ENCODE assay signal across 23 cellular contexts in genomic region chr9:107671588-107671987, GRCh38.
DNase-seq lines count a peak whose midpoint lies in the region; ATAC-seq, FAIRE-seq and TF ChIP-seq lines count a peak whose summit lies in the region.
"Had no signal": no experiment of that assay in that cellular context is flagged by ENCODE, and none has a peak within 500 bp of the region (broad histone marks: within the 10 kb centered on the region; RNA-seq: fewer than 3 reads in every experiment).

No MANE protein-coding gene starts in this region.

- ATAC-seq in HepG2, result no peak
- no peak for ATAC-seq in right lobe of liver
- ATAC-seq in IMR-90 (ENCODE audit: low read depth), result no peak
- ATAC-seq in GM21526 (IDR thresholded peaks at IDR 0.05; ENCODE audit: low FRiP score, unreplicated experiment), result no peak
- ATAC-seq: CD8-positive, alpha-beta T cell had no signal

- dilution Hi-C loops in IMR-90 (cut with HindIII; ENCODE audit: low sequenced_read_pairs, unreplicated experiment), result no loop called here

- no peaks in the 10 kb centered on the region for H4K20me1 ChIP-seq in HepG2 (ENCODE audit: insufficient read depth, low read length)
- no peaks in the 10 kb centered on the region for H4K20me1 ChIP-seq in IMR-90 (ENCODE audit: insufficient read depth, low read length)
- H4K20me1 ChIP-seq: BLaER1 treated with 17β-estradiol and CSF1 and Interleukin-3, amounts not matched to agents 10 nM and 100 nM had no signal

- peaks cover 55% of the 10 kb centered on the region for H3K4me1 Mint-ChIP-seq in dendritic cell treated with granulocyte-macrophage colony-stimulating factor and Interleukin-4, amounts not matched to agents 40 ng/mL and 50 ng/mL, for 4 days (ENCODE audit: low read depth)
- H3K4me1 Mint-ChIP-seq in activated naive CD4-positive, alpha-beta T cell treated with anti-CD3 and anti-CD28 coated beads, Interleukin-2, amount 10 ng/mL, durations not matched to agents 7 days and 5 days, result no peaks in the 10 kb centered on the region

- FAIRE-seq in HepG2 (lab: Jason Lieb, UNC) (no peak), urothelium cell line (lab: Jason Lieb, UNC) (no peak)
- FAIRE-seq: A204.1, D721Med, G401.6, GM12891, GM19239 had no signal

- no peak for TF ChIP-seq EP300 in HepG2 (IDR thresholded peaks at IDR 0.05; ENCODE audit: low read depth in 2 of 2, low read length in 2 of 2)
- no peak for TF ChIP-seq EP300 in HepG2 (CRISPR knock-in tag; IDR thresholded peaks at IDR 0.05; ENCODE audit: borderline replicate concordance)

- no peak overlapping the region for H3K4me3 ChIP-seq in HepG2 (replicated peaks in 1 of 3; ENCODE audit: insufficient read depth in 1 of 3, low read depth in 2 of 3, low read length in 3 of 3)
- H3K4me3 ChIP-seq in right lobe of liver, result no peak overlapping the region
- H3K4me3 ChIP-seq in IMR-90 (ENCODE audit: insufficient read depth, low read depth, low read length), result no peak overlapping the region
- H3K4me3 ChIP-seq: BLaER1 treated with 17β-estradiol and CSF1 and Interleukin-3, amounts not matched to agents 10 nM and 100 nM had no signal

- no peak overlapping the region for H2BK5ac ChIP-seq in IMR-90 (ENCODE audit: low read depth, low read length, poor library complexity, severe bottlenecking)

- H3K36me3 Mint-ChIP-seq in dendritic cell treated with granulocyte-macrophage colony-stimulating factor and Interleukin-4, amounts not matched to agents 40 ng/mL and 50 ng/mL, for 4 days (ENCODE audit: low read depth), result no peaks in the 10 kb centered on the region
- no peaks in the 10 kb centered on the region for H3K36me3 Mint-ChIP-seq in activated naive CD4-positive, alpha-beta T cell treated with anti-CD3 and anti-CD28 coated beads, Interleukin-2, amount 10 ng/mL, durations not matched to agents 7 days and 5 days
- H3K36me3 Mint-ChIP-seq: CD8-positive, alpha-beta T cell had no signal

- no peak overlapping the region for H2BK20ac ChIP-seq in IMR-90 (ENCODE audit: low read depth, low read length)

- H3K4ac ChIP-seq in IMR-90 (ENCODE audit: low read depth, low read length), result no peak overlapping the region

- no peaks in the 10 kb centered on the region for H3K27me3 Mint-ChIP-seq in dendritic cell treated with granulocyte-macrophage colony-stimulating factor and Interleukin-4, amounts not matched to agents 40 ng/mL and 50 ng/mL, for 4 days
- no peaks in the 10 kb centered on the region for H3K27me3 Mint-ChIP-seq in activated naive CD4-positive, alpha-beta T cell treated with anti-CD3 and anti-CD28 coated beads, Interleukin-2, amount 10 ng/mL, durations not matched to agents 7 days and 5 days

- H3K4me1 ChIP-seq in HepG2 (ENCODE audit: insufficient read depth, low read length), result no peaks in the 10 kb centered on the region
- no peaks in the 10 kb centered on the region for H3K4me1 ChIP-seq in right lobe of liver
- H3K4me1 ChIP-seq in IMR-90 (ENCODE audit: control insufficient read depth, insufficient read depth, low read length), result no peaks in the 10 kb centered on the region
- H3K4me1 ChIP-seq: Caco-2 had no signal

- H3K4me2 ChIP-seq in HepG2 (ENCODE audit: low read depth, low read length), result no peak overlapping the region
- H3K4me2 ChIP-seq in IMR-90 (ENCODE audit: low read depth, low read length), result no peak overlapping the region
- H3K4me2 ChIP-seq: BLaER1 treated with 17β-estradiol and CSF1 and Interleukin-3, amounts not matched to agents 10 nM and 100 nM had no signal

- H4K8ac ChIP-seq in IMR-90 (ENCODE audit: low read depth in 2 of 2, low read length in 2 of 2), result no peak overlapping the region

- CTCF ChIA-PET in HepG2 (lab: Yijun Ruan, JAX; ENCODE audit: low intra/inter-chr PET ratio, low total read pairs), result no interaction called here
- CTCF ChIA-PET in IMR-90 (lab: Yijun Ruan, JAX), result no interaction called here
- CTCF ChIA-PET in activated naive CD4-positive, alpha-beta T cell treated with anti-CD3 and anti-CD28 coated beads, Interleukin-2, amount 10 ng/mL, durations not matched to agents 7 days and 5 days (lab: Charles Lee), result no interaction called here

- POLR2A ChIA-PET in HepG2 (lab: Yijun Ruan, JAX), result no interaction called here
- POLR2A ChIA-PET in IMR-90 (lab: Charles Lee; ENCODE audit: unreplicated experiment), result no interaction called here

- H2AK9ac ChIP-seq in IMR-90 (replicated peaks; ENCODE audit: low read depth, low read length, poor library complexity), result no peak overlapping the region

- in situ Hi-C loops in HepG2 (cut with HindIII; ENCODE audit: extremely low pct_ligation_motif_present, low pct_unique_long_range_greater_than_20kb), result no loop called here
- in situ Hi-C loops in IMR-90 (cut with MboI; ENCODE audit: low sequenced_read_pairs), result no loop called here

- no peak overlapping the region for H3K56ac ChIP-seq in IMR-90 (ENCODE audit: extremely low read depth, insufficient read depth, low read length)

- BruUV-seq in HepG2 (replicated peaks; lab: Mats Ljungman, UMichigan) (no TSS peak), IMR-90 (replicated peaks; lab: Mats Ljungman, UMichigan) (no TSS peak)

- no peaks in the 10 kb centered on the region for H3K79me1 ChIP-seq in IMR-90 (ENCODE audit: low read depth in 1 of 2, low read length in 2 of 2)

- no peaks in the 10 kb centered on the region for H3K36me3 ChIP-seq in HepG2 (replicated peaks in 1 of 2; ENCODE audit: control insufficient read depth in 1 of 2, insufficient read depth in 2 of 2, low read length in 2 of 2)
- no peaks in the 10 kb centered on the region for H3K36me3 ChIP-seq in right lobe of liver
- no peaks in the 10 kb centered on the region for H3K36me3 ChIP-seq in IMR-90 (ENCODE audit: control insufficient read depth, insufficient read depth, low read length)
- H3K36me3 ChIP-seq: BLaER1 treated with 17β-estradiol and CSF1 and Interleukin-3, amounts not matched to agents 10 nM and 100 nM had no signal

- H3K14ac ChIP-seq in IMR-90 (replicated peaks; ENCODE audit: low read depth, low read length), result no peak overlapping the region

- 4% methylated on average over 1 of the region's 1 CpG for WGBS in HepG2 (ENCODE audit: low lambda C conversion rate)
- 80% methylated on average over 1 of the region's 1 CpG for WGBS in right lobe of liver (ENCODE audit: insufficient coverage, low coverage, low lambda C conversion rate, missing lambda C conversion rate)
- no CpG with 5 or more reads among the region's 1 CpG for WGBS in IMR-90 (ENCODE audit: extremely low coverage in 2 of 2, insufficient read length in 1 of 2), 2 experiments

- H3K27ac ChIP-seq in HepG2 (ENCODE audit: extremely low read length, insufficient read depth, low read length), result no peak overlapping the region
- H3K27ac ChIP-seq in right lobe of liver, result no peak overlapping the region
- H3K27ac ChIP-seq in IMR-90 (ENCODE audit: insufficient read depth, low read length), result no peak overlapping the region
- H3K27ac ChIP-seq: C4-2B had no signal

- H3K27ac Mint-ChIP-seq in dendritic cell treated with granulocyte-macrophage colony-stimulating factor and Interleukin-4, amounts not matched to agents 40 ng/mL and 50 ng/mL, for 4 days, result peak overlapping the region; percentile 20
- no peak overlapping the region for H3K27ac Mint-ChIP-seq in activated naive CD4-positive, alpha-beta T cell treated with anti-CD3 and anti-CD28 coated beads, Interleukin-2, amount 10 ng/mL, durations not matched to agents 7 days and 5 days
- H3K27ac Mint-ChIP-seq: B cell; CD4-positive, alpha-beta T cell; CD8-positive, alpha-beta T cell had no signal

- TF ChIP-seq CTCF in HepG2 (CRISPR knock-in tag; IDR thresholded peaks at IDR 0.05) (no peak), right lobe of liver (IDR thresholded peaks at IDR 0.05) (no peak), IMR-90 (conservative IDR thresholded peaks at IDR 0.05; ENCODE audit: low read depth, low read length) (no peak)

- no peak overlapping the region for H3K23ac ChIP-seq in IMR-90 (ENCODE audit: low read depth, low read length)

- intact Hi-C loops in HepG2 (cut with micrococcal nuclease; ENCODE audit: unreplicated experiment) (no loop called here), right lobe of liver (cut with DNase I) (no loop called here), IMR-90 (cut with micrococcal nuclease) (no loop called here)
- intact Hi-C loops in dendritic cell treated with granulocyte-macrophage colony-stimulating factor and Interleukin-4, amounts not matched to agents 40 ng/mL and 50 ng/mL, for 4 days (cut with micrococcal nuclease), result no loop called here

- H3K9me3 ChIP-seq in HepG2 (ENCODE audit: low read length), result no peaks in the 10 kb centered on the region
- H3K9me3 ChIP-seq in right lobe of liver, result no peaks in the 10 kb centered on the region
- H3K9me3 ChIP-seq in IMR-90 (ENCODE audit: control insufficient read depth, insufficient read depth, low read length), result no peaks in the 10 kb centered on the region
- H3K9me3 ChIP-seq: Caco-2 had no signal

- H3K79me2 ChIP-seq in HepG2 (ENCODE audit: insufficient read depth, low read length), result no peaks in the 10 kb centered on the region

- no peak overlapping the region for H3K9ac ChIP-seq in HepG2 (ENCODE audit: insufficient read depth, low read depth, low read length)
- H3K9ac ChIP-seq in IMR-90 (ENCODE audit: low read depth, low read length), result no peak overlapping the region
- H3K9ac ChIP-seq: BLaER1 treated with 17β-estradiol and CSF1 and Interleukin-3, amounts not matched to agents 10 nM and 100 nM had no signal

- H2BK15ac ChIP-seq in IMR-90 (ENCODE audit: low read depth, low read length), result no peak overlapping the region

- H2BK120ac ChIP-seq in IMR-90 (ENCODE audit: low read depth, low read length), result no peak overlapping the region

- no peak overlapping the region for H2AFZ ChIP-seq in HepG2 (ENCODE audit: low read length)
- H2AFZ ChIP-seq in IMR-90 (replicated peaks; ENCODE audit: low read length, poor library complexity), result no peak overlapping the region

- no peaks in the 10 kb centered on the region for H3K27me3 ChIP-seq in HepG2 (ENCODE audit: control insufficient read depth in 1 of 2, insufficient read depth in 2 of 2, low read length in 2 of 2)
- no peaks in the 10 kb centered on the region for H3K27me3 ChIP-seq in right lobe of liver
- H3K27me3 ChIP-seq in IMR-90 (ENCODE audit: control insufficient read depth, insufficient read depth, low read length), result peaks cover 2% of the 10 kb centered on the region; the same call in 1 of the 2 replicates
- H3K27me3 ChIP-seq: BLaER1 treated with 17β-estradiol and CSF1 and Interleukin-3, amounts not matched to agents 10 nM and 100 nM had no signal

- H3K9me3 Mint-ChIP-seq in dendritic cell treated with granulocyte-macrophage colony-stimulating factor and Interleukin-4, amounts not matched to agents 40 ng/mL and 50 ng/mL, for 4 days, result no peaks in the 10 kb centered on the region
- peaks cover 5% of the 10 kb centered on the region for H3K9me3 Mint-ChIP-seq in activated naive CD4-positive, alpha-beta T cell treated with anti-CD3 and anti-CD28 coated beads, Interleukin-2, amount 10 ng/mL, durations not matched to agents 7 days and 5 days
- H3K9me3 Mint-ChIP-seq: CD4-positive, alpha-beta T cell; CD8-positive, alpha-beta T cell had no signal

- DNase-seq in HepG2 (ENCODE audit: low spot score) (no peak), right lobe of liver (no peak), IMR-90 (no peak), urothelium cell line (ENCODE audit: low spot score) (no peak)
- no peak for DNase-seq in activated naive CD4-positive, alpha-beta T cell treated with anti-CD3 and anti-CD28 coated beads, Interleukin-2, amount 10 ng/mL, durations not matched to agents 7 days and 5 days
- DNase-seq: 8988T; AML-193; Caco-2; Calu3; CD4-positive, alpha-beta T cell; CD8-positive, alpha-beta T cell; DMS79 treated with DMSO at 0.1 percent for 48 hours; GF-D8 had no signal

- no peak for TF ChIP-seq POLR2A in HepG2 (IDR thresholded peaks at IDR 0.05; ENCODE audit: insufficient read depth in 1 of 2, low read depth in 2 of 2, low read length in 2 of 2)
- no peak for TF ChIP-seq POLR2A in right lobe of liver (IDR thresholded peaks at IDR 0.05)
- no peak for TF ChIP-seq POLR2A in IMR-90 (IDR thresholded peaks at IDR 0.05; ENCODE audit: low read depth, low read length)

- no peak overlapping the region for H3K4me3 Mint-ChIP-seq in dendritic cell treated with granulocyte-macrophage colony-stimulating factor and Interleukin-4, amounts not matched to agents 40 ng/mL and 50 ng/mL, for 4 days
- no peak overlapping the region for H3K4me3 Mint-ChIP-seq in activated naive CD4-positive, alpha-beta T cell treated with anti-CD3 and anti-CD28 coated beads, Interleukin-2, amount 10 ng/mL, durations not matched to agents 7 days and 5 days
- H3K4me3 Mint-ChIP-seq: B cell; CD4-positive, alpha-beta T cell; CD8-positive, alpha-beta T cell had no signal

- H3K9me1 ChIP-seq in IMR-90 (ENCODE audit: insufficient read depth, low read length), result no peaks in the 10 kb centered on the region

- H4K5ac ChIP-seq in IMR-90 (ENCODE audit: low read depth, low read length), result no peak overlapping the region

- H3K18ac ChIP-seq in IMR-90 (ENCODE audit: low read depth, low read length), result no peak overlapping the region

- no peak overlapping the region for H2AK5ac ChIP-seq in IMR-90 (ENCODE audit: low read depth, low read length)

- no peak overlapping the region for H4K91ac ChIP-seq in IMR-90 (ENCODE audit: insufficient read depth, low read depth, low read length)

- TF ChIP-seq RAD21 in HepG2 (CRISPR knock-in tag; IDR thresholded peaks at IDR 0.05) (no peak), IMR-90 (IDR thresholded peaks at IDR 0.05; ENCODE audit: low read length) (no peak)
